In genomic region chr19:52857378-52858191, GRCh38 we compare ENCODE assay signal across 8 cellular contexts. TPM values are rescaled to one million over a fixed set of nuclear protein-coding genes. Genes with fewer than 3 reads are reported as not detected.
DNase-seq lines count a peak whose midpoint lies in the region; ATAC-seq and TF ChIP-seq lines count a peak whose summit lies in the region.
"Not testable (repeated sequence)": the region's sequence is repeated elsewhere in the genome, so short reads cannot be mapped to it uniquely, and the experiment has no call there.

TSS of gene ZNF468 (minus strand) at chr19:52857619. CDS start at chr19:52854272, 3,347 bp downstream.

- H3K36me3 ChIP-seq in HUES64 (ENCODE audit: insufficient read depth, low read length): peaks cover 12% of the 10 kb centered on the region
- not testable (repeated sequence) for H3K36me3 ChIP-seq in Panc1 (ENCODE audit: control insufficient read depth, insufficient read depth, low read length)
- H3K36me3 ChIP-seq in esophagus muscularis mucosa: peaks cover 14 to 18% (median 15%) of the 10 kb centered on the region in 4 donors
- H3K36me3 ChIP-seq in mucosa of rectum (ENCODE audit: control insufficient read depth in 2 of 2, insufficient read depth in 2 of 2, low read length in 2 of 2): peaks cover 8 to 12% of the 10 kb centered on the region in 2 donors

- TF ChIP-seq EP300 in esophagus muscularis mucosa (IDR thresholded peaks at IDR 0.05): not testable (repeated sequence)

- not testable (repeated sequence) for H3K9me3 ChIP-seq in HUES64 (ENCODE audit: insufficient read depth, low read depth, low read length); Panc1 (ENCODE audit: control insufficient read depth, insufficient read depth, low read depth, low read length); esophagus muscularis mucosa; mucosa of rectum (ENCODE audit: control insufficient read depth in 2 of 2, low read length in 2 of 2)

- H3K9ac ChIP-seq in HUES64 (ENCODE audit: low read depth, low read length) (peak within 1 kb of the TSS; percentile 72), mucosa of rectum (ENCODE audit: low read depth in 1 of 2, low read length in 2 of 2) (peak within 1 kb of the TSS; percentile 73 to 84)

- CTCF ChIA-PET in Panc1 (lab: Charles Lee): not testable (repeated sequence)

- not testable (repeated sequence) for TF ChIP-seq CTCF in Panc1 (IDR thresholded peaks at IDR 0.05); esophagus muscularis mucosa (IDR thresholded peaks at IDR 0.05)

- H3K4me3 ChIP-seq in HUES64 (ENCODE audit: low read length) (peak within 1 kb of the TSS; percentile 97), Panc1 (ENCODE audit: low read depth in 2 of 2, low read length in 2 of 2) (peak within 1 kb of the TSS; percentile 61 to 81), esophagus muscularis mucosa (peak within 1 kb of the TSS; percentile 67 to 75 (median 70)), mucosa of rectum (ENCODE audit: low read length in 2 of 2) (peak within 1 kb of the TSS; percentile 78 to 89)

- not testable (repeated sequence) for H3K27me3 ChIP-seq in HUES64 (ENCODE audit: insufficient read depth, low read length); Panc1 (ENCODE audit: control insufficient read depth, insufficient read depth, low read length); esophagus muscularis mucosa; mucosa of rectum (ENCODE audit: control insufficient read depth in 2 of 2, insufficient read depth in 2 of 2, low read length in 2 of 2)

- TF ChIP-seq POLR2A in esophagus muscularis mucosa (IDR thresholded peaks at IDR 0.05; ENCODE audit: low read depth): peak; percentile 29

- 4% methylated on average over 34 of the region's 43 CpGs for WGBS in HUES64
- 4% methylated on average over 37 of the region's 43 CpGs for WGBS in esophagus muscularis mucosa

- peaks cover 13 to 14% of the 10 kb centered on the region in 2 donors for H3K9me3 Mint-ChIP-seq in activated T-cell treated with anti-CD3 and anti-CD28 coated beads, Interleukin-2, amount 50 U/mL, for 72 hours

- H3K36me3 Mint-ChIP-seq in activated T-cell treated with anti-CD3 and anti-CD28 coated beads, Interleukin-2, amount 50 U/mL, for 72 hours (ENCODE audit: insufficient read depth in 2 of 2): peaks cover 25 to 30% of the 10 kb centered on the region in 2 donors

- H3K4me3 Mint-ChIP-seq in activated T-cell treated with anti-CD3 and anti-CD28 coated beads, Interleukin-2, amount 50 U/mL, for 72 hours: peak within 1 kb of the TSS; percentile 92 to 97

- POLR2A ChIA-PET in Panc1 (lab: Charles Lee): not testable (repeated sequence)

- H3K4me1 ChIP-seq in HUES64 (ENCODE audit: insufficient read depth, low read length); Panc1 (ENCODE audit: control insufficient read depth, insufficient read depth, low read length); mucosa of rectum (ENCODE audit: control insufficient read depth in 2 of 2, insufficient read depth in 2 of 2, low read length in 2 of 2): not testable (repeated sequence)
- peaks cover 0 to 15% (median 14%) of the 10 kb centered on the region in 4 donors for H3K4me1 ChIP-seq in esophagus muscularis mucosa

- DNase-seq in DMS114 treated with DMSO at 0.1 percent for 48 hours (lab: John Stamatoyannopoulos, UW; ENCODE audit: unreplicated experiment) (peak; percentile 33), Panc1 (ENCODE audit: low read depth, low spot score) (peak; percentile 30), esophagus muscularis mucosa (ENCODE audit: extremely low spot score) (peak; percentile 94)
- DNase-seq in activated T-cell treated with anti-CD3 and anti-CD28 coated beads, Interleukin-2, amount 50 U/mL, for 72 hours: peak; percentile 73 to 75
- DNase-seq in stimulated activated CD8-positive, alpha-beta memory T cell treated with anti-CD3 and anti-CD28 coated beads, Interleukin-4, amount 100 ng/mL, for 1 hour (ENCODE audit: low read depth in 2 of 2, low spot score in 1 of 2): peak; percentile 43 to 56

- not testable (repeated sequence) for H3K27me3 Mint-ChIP-seq in activated T-cell treated with anti-CD3 and anti-CD28 coated beads, Interleukin-2, amount 50 U/mL, for 72 hours (ENCODE audit: low read depth)

- ATAC-seq in GM21526 (IDR thresholded peaks at IDR 0.05; ENCODE audit: low FRiP score, unreplicated experiment) (peak; percentile 91), Panc1 (peak; percentile 99)
- ATAC-seq in activated T-cell treated with anti-CD3 and anti-CD28 coated beads, Interleukin-2, amount 50 U/mL, for 72 hours (replicated peaks in 1 of 2): peak; percentile 99 to 100

- H3K27ac ChIP-seq in HUES64 (ENCODE audit: low read depth, low read length): not testable (repeated sequence)
- H3K27ac ChIP-seq in Panc1 (ENCODE audit: low read length): peak within 1 kb of the TSS; percentile 82
- peak within 1 kb of the TSS; percentile 67 to 82 (median 77) for H3K27ac ChIP-seq in esophagus muscularis mucosa (replicated peaks in 1 of 4)
- H3K27ac ChIP-seq in mucosa of rectum (ENCODE audit: low read depth in 2 of 2, low read length in 2 of 2): peak within 1 kb of the TSS; percentile 44 to 61

- in situ Hi-C loops in Panc1 (cut with HindIII; ENCODE audit: low pct_unique_long_range_greater_than_20kb, low sequenced_read_pairs): not testable (repeated sequence)

- peak within 1 kb of the TSS; percentile 89 for H3K27ac Mint-ChIP-seq in activated T-cell treated with anti-CD3 and anti-CD28 coated beads, Interleukin-2, amount 50 U/mL, for 72 hours

- intact Hi-C loops in Panc1 (cut with micrococcal nuclease; ENCODE audit: unreplicated experiment): not testable (repeated sequence)
- intact Hi-C loops in esophagus muscularis mucosa (cut with DNase I): loop anchor here (5.0 kb wide), 1 partner anchor 35 kb away; the partner anchor contains the start of gene ZNF28

- not testable (repeated sequence) for BruUV-seq in Panc1 (replicated peaks; lab: Mats Ljungman, UMichigan)

- H3K4me1 Mint-ChIP-seq in activated T-cell treated with anti-CD3 and anti-CD28 coated beads, Interleukin-2, amount 50 U/mL, for 72 hours (ENCODE audit: low read depth): peaks cover 23% of the 10 kb centered on the region

RNA-seq across cellular contexts. Expression of gene ZNF468, which starts in this region (rescaled TPM):
- 21.4 TPM for polyA plus RNA-seq in HUES64 (2013, experiment 1 of 2)
- 22.2 TPM for polyA plus RNA-seq in HUES64 (2013, experiment 2 of 2)
- total RNA-seq in Panc1 (2021; ENCODE audit: unreplicated experiment) (27.5 TPM), esophagus muscularis mucosa (10 to 100 TPM in 2 of 4 donors, 1 to 10 TPM in 2; 7.5 to 13.3 (median 11.0) TPM)
- polyA plus RNA-seq in Panc1 (2012; ENCODE audit: insufficient read length): 11.5 TPM
- total RNA-seq in activated T-cell treated with anti-CD3 and anti-CD28 coated beads, Interleukin-2, amount 50 U/mL, for 72 hours: 10 to 100 TPM; 11.3 to 16.2 TPM

Comparison
In these comparisons a context has a peak if more than half of its experiments do, and no peak if none do; other contexts are left out.
1. DNase-seq: peak in every context shown above with its lines; median percentile 94 in esophagus muscularis mucosa; 74 in activated T-cell treated with anti-CD3 and anti-CD28 coated beads, Interleukin-2, amount 50 U/mL, for 72 hours; 50 in stimulated activated CD8-positive, alpha-beta memory T cell treated with anti-CD3 and anti-CD28 coated beads, Interleukin-4, amount 100 ng/mL, for 1 hour; 33 in DMS114 treated with DMSO at 0.1 percent for 48 hours; 30 in Panc1.